In the genomic region with DNA sequence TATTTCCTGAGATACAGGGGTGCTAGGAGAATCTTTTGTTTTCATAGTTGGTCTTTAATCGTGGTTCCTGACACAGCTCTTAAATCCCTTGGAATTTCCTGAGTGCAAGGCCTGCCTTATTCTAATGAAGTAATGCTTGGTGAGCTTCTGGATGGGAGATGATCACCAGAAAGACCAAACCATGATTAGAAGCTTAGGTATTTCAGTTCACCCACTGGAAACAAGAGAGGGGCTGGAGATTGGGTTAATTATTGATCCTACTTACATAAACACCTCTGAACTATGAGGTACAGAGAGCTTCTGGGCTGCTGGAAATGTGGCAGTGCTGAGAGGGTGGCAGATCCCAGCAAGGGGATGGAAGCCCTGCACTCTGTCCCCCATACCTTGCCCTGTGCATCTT, we compare ENCODE assay signal across 18 cellular contexts.
A peak's percentile ranks its signal among the peaks of the same experiment; 100 is the strongest.
DNase-seq lines count a peak whose midpoint lies in the region; ATAC-seq and TF ChIP-seq lines count a peak whose summit lies in the region.
"Had no signal": no experiment of that assay in that cellular context is flagged by ENCODE, and none has a peak within 500 bp of the region (broad histone marks: within the 10 kb centered on the region; RNA-seq: fewer than 3 reads in every experiment).

No MANE protein-coding gene starts in this region.

- no peaks in the 10 kb centered on the region for H3K27me3 Mint-ChIP-seq in activated CD4-positive, alpha-beta memory T cell treated with anti-CD3 and anti-CD28 coated beads, Interleukin-2, amount 10 ng/mL, durations not matched to agents 7 days and 5 days
- no peaks in the 10 kb centered on the region for H3K27me3 Mint-ChIP-seq in WTC11 (ENCODE audit: low read depth)
- no peaks in the 10 kb centered on the region for H3K27me3 Mint-ChIP-seq in activated T-cell treated with anti-CD3 and anti-CD28 coated beads, Interleukin-2, amount 50 U/mL, for 4 hours (ENCODE audit: low read depth)
- H3K27me3 Mint-ChIP-seq: B cell, IgD-negative memory B cell had no signal

- no peak overlapping the region for H3K27ac Mint-ChIP-seq in activated CD4-positive, alpha-beta memory T cell treated with anti-CD3 and anti-CD28 coated beads, Interleukin-2, amount 10 ng/mL, durations not matched to agents 7 days and 5 days
- H3K27ac Mint-ChIP-seq in WTC11: no peak overlapping the region
- H3K27ac Mint-ChIP-seq: B cell, IgD-negative memory B cell had no signal

- no peak for ATAC-seq in WTC11
- ATAC-seq in activated T-cell treated with anti-CD3 and anti-CD28 coated beads, Interleukin-2, amount 50 U/mL, for 4 hours: no peak
- ATAC-seq: GM12878, PC-3 had no signal

- DNase-seq in EL (peak; percentile 30), choroid plexus epithelial cell (ENCODE audit: low read depth) (peak; percentile 2), kidney tubule cell (ENCODE audit: low spot score) (peak; percentile 97), WTC11 (ENCODE audit: low spot score) (no peak), SHP77 (lab: John Stamatoyannopoulos, UW) (no peak)
- no peak for DNase-seq in activated CD4-positive, alpha-beta memory T cell treated with anti-CD3 and anti-CD28 coated beads, Interleukin-2, amount 10 ng/mL, durations not matched to agents 7 days and 5 days
- no peak for DNase-seq in activated T-cell treated with anti-CD3 and anti-CD28 coated beads, Interleukin-2, amount 50 U/mL, for 4 hours
- DNase-seq: DMS153, Karpas-422, NCI-H1436, NCI-H1930, NCI-H345, NCI-H526, PC-3, SJCRH30 had no signal

- H3K4me1 Mint-ChIP-seq in activated CD4-positive, alpha-beta memory T cell treated with anti-CD3 and anti-CD28 coated beads, Interleukin-2, amount 10 ng/mL, durations not matched to agents 7 days and 5 days: no peaks in the 10 kb centered on the region
- H3K4me1 Mint-ChIP-seq in WTC11: peaks cover 10% of the 10 kb centered on the region
- no peaks in the 10 kb centered on the region for H3K4me1 Mint-ChIP-seq in activated T-cell treated with anti-CD3 and anti-CD28 coated beads, Interleukin-2, amount 50 U/mL, for 4 hours (ENCODE audit: low read depth)
- H3K4me1 Mint-ChIP-seq: B cell had no signal

- POLR2A ChIA-PET in activated CD4-positive, alpha-beta memory T cell treated with anti-CD3 and anti-CD28 coated beads, Interleukin-2, amount 10 ng/mL, durations not matched to agents 7 days and 5 days (lab: Charles Lee): no interaction called here
- POLR2A ChIA-PET in WTC11 (lab: Charles Lee): no interaction called here

- no peak overlapping the region for H3K4me3 ChIP-seq in choroid plexus epithelial cell (ENCODE audit: low read depth, low read length)
- H3K4me3 ChIP-seq: GM12878, SJCRH30 had no signal

- H3K4me3 Mint-ChIP-seq in activated CD4-positive, alpha-beta memory T cell treated with anti-CD3 and anti-CD28 coated beads, Interleukin-2, amount 10 ng/mL, durations not matched to agents 7 days and 5 days: no peak overlapping the region
- no peak overlapping the region for H3K4me3 Mint-ChIP-seq in WTC11
- no peak overlapping the region for H3K4me3 Mint-ChIP-seq in activated T-cell treated with anti-CD3 and anti-CD28 coated beads, Interleukin-2, amount 50 U/mL, for 4 hours
- H3K4me3 Mint-ChIP-seq: B cell, IgD-negative memory B cell had no signal

- H3K36me3 Mint-ChIP-seq in activated CD4-positive, alpha-beta memory T cell treated with anti-CD3 and anti-CD28 coated beads, Interleukin-2, amount 10 ng/mL, durations not matched to agents 7 days and 5 days (ENCODE audit: low read depth): no peaks in the 10 kb centered on the region
- H3K36me3 Mint-ChIP-seq in WTC11: no peaks in the 10 kb centered on the region
- H3K36me3 Mint-ChIP-seq in activated T-cell treated with anti-CD3 and anti-CD28 coated beads, Interleukin-2, amount 50 U/mL, for 4 hours (ENCODE audit: insufficient read depth): no peaks in the 10 kb centered on the region
- H3K36me3 Mint-ChIP-seq: IgD-negative memory B cell had no signal

- no peak for TF ChIP-seq CTCF in choroid plexus epithelial cell (conservative IDR thresholded peaks at IDR 0.05; ENCODE audit: low read depth, low read length)
- TF ChIP-seq CTCF in WTC11 (IDR thresholded peaks at IDR 0.05): no peak

- CTCF ChIA-PET in activated CD4-positive, alpha-beta memory T cell treated with anti-CD3 and anti-CD28 coated beads, Interleukin-2, amount 10 ng/mL, durations not matched to agents 7 days and 5 days (lab: Charles Lee): no interaction called here
- CTCF ChIA-PET in WTC11 (lab: Charles Lee): interaction anchor here (1.2 kb wide), 1 partner anchor 12 kb away, joined by 3 read pairs; no protein-coding TSS in a partner anchor

- H3K9me3 Mint-ChIP-seq in activated CD4-positive, alpha-beta memory T cell treated with anti-CD3 and anti-CD28 coated beads, Interleukin-2, amount 10 ng/mL, durations not matched to agents 7 days and 5 days: no peaks in the 10 kb centered on the region
- no peaks in the 10 kb centered on the region for H3K9me3 Mint-ChIP-seq in WTC11
- H3K9me3 Mint-ChIP-seq in activated T-cell treated with anti-CD3 and anti-CD28 coated beads, Interleukin-2, amount 50 U/mL, for 4 hours: no peaks in the 10 kb centered on the region

TF ChIP-seq in WTC11, 78 proteins besides CTCF, POLR2A, EP300 and RAD21 (continues in another document):
- TF ChIP-seq NR2C2 (CRISPR knock-in tag; IDR thresholded peaks at IDR 0.05) (no peak), ZNF138 (CRISPR knock-in tag; conservative IDR thresholded peaks at IDR 0.05) (no peak), PRRX2 (CRISPR knock-in tag; IDR thresholded peaks at IDR 0.05) (no peak), ZNF396 (CRISPR knock-in tag; IDR thresholded peaks at IDR 0.05; ENCODE audit: borderline replicate concordance) (no peak)
- TF ChIP-seq, protein P1, sequence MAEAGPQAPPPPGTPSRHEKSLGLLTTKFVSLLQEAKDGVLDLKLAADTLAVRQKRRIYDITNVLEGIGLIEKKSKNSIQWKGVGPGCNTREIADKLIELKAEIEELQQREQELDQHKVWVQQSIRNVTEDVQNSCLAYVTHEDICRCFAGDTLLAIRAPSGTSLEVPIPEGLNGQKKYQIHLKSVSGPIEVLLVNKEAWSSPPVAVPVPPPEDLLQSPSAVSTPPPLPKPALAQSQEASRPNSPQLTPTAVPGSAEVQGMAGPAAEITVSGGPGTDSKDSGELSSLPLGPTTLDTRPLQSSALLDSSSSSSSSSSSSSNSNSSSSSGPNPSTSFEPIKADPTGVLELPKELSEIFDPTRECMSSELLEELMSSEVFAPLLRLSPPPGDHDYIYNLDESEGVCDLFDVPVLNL (CRISPR knock-in tag; IDR thresholded peaks at IDR 0.05; ENCODE audit: borderline replicate concordance, low read depth): no peak
- TF ChIP-seq, protein P2, sequence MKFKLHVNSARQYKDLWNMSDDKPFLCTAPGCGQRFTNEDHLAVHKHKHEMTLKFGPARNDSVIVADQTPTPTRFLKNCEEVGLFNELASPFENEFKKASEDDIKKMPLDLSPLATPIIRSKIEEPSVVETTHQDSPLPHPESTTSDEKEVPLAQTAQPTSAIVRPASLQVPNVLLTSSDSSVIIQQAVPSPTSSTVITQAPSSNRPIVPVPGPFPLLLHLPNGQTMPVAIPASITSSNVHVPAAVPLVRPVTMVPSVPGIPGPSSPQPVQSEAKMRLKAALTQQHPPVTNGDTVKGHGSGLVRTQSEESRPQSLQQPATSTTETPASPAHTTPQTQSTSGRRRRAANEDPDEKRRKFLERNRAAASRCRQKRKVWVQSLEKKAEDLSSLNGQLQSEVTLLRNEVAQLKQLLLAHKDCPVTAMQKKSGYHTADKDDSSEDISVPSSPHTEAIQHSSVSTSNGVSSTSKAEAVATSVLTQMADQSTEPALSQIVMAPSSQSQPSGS (CRISPR knock-in tag; IDR thresholded peaks at IDR 0.05; ENCODE audit: borderline replicate concordance, low read depth): no peak
- TF ChIP-seq, protein P3, sequence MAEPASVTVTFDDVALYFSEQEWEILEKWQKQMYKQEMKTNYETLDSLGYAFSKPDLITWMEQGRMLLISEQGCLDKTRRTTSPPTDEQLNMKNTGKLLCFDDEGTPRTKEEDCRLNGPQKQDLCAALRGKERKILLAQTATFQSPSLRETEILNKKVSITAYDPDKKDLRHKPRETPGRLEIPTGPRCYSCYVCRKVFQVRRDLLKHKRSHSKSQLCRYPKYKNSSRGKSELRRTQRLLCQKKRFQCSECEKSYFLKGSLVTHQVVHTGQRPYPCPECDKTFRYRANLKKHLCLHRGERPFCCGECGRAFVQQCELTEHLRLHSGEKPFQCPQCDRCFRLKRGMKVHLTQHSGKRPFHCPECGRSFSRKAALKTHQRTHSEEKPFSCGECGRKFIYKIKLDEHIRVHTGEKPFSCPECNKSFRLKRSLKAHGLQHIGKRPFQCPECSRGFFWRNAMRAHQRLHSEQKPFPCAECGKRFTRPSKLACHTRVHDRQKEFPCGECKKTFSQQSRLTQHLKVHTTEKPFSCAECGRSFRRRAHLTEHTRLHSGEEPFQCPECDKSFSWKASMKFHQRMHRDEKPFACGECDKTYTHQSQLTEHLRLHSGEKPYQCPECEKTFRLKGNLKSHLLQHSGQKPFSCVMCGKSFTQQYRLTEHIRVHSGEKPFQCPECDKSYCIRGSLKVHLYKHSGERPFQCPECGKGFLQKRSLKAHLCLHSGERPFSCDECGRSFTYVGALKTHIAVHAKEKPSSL (CRISPR knock-in tag; conservative IDR thresholded peaks at IDR 0.05): no peak
- TF ChIP-seq, protein P4, sequence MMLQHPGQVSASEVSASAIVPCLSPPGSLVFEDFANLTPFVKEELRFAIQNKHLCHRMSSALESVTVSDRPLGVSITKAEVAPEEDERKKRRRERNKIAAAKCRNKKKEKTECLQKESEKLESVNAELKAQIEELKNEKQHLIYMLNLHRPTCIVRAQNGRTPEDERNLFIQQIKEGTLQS (CRISPR knock-in tag; conservative IDR thresholded peaks at IDR 0.05): no peak
- TF ChIP-seq, protein P5, sequence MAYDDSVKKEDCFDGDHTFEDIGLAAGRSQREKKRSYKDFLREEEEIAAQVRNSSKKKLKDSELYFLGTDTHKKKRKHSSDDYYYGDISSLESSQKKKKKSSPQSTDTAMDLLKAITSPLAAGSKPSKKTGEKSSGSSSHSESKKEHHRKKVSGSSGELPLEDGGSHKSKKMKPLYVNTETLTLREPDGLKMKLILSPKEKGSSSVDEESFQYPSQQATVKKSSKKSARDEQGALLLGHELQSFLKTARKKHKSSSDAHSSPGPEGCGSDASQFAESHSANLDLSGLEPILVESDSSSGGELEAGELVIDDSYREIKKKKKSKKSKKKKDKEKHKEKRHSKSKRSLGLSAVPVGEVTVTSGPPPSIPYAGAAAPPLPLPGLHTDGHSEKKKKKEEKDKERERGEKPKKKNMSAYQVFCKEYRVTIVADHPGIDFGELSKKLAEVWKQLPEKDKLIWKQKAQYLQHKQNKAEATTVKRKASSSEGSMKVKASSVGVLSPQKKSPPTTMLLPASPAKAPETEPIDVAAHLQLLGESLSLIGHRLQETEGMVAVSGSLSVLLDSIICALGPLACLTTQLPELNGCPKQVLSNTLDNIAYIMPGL (CRISPR knock-in tag; IDR thresholded peaks at IDR 0.05): no peak

Comparison
In these comparisons a context has a peak if more than half of its experiments do, and no peak if none do; other contexts are left out.
1. DNase-seq: peak in EL (single experiment), choroid plexus epithelial cell (single experiment) and kidney tubule cell (single experiment); none in activated CD4-positive, alpha-beta memory T cell treated with anti-CD3 and anti-CD28 coated beads, Interleukin-2, amount 10 ng/mL, durations not matched to agents 7 days and 5 days (single experiment), WTC11 (single experiment), activated T-cell treated with anti-CD3 and anti-CD28 coated beads, Interleukin-2, amount 50 U/mL, for 4 hours (single experiment) and SHP77 (0 of 2).